8 cellular contexts compared by ENCODE assay signal in genomic region chr2:196750977-196751631, GRCh38. TPM values are rescaled to one million over a fixed set of nuclear protein-coding genes. Genes with fewer than 3 reads are reported as not detected.
DNase-seq lines count a peak whose midpoint lies in the region; ATAC-seq, FAIRE-seq and TF ChIP-seq lines count a peak whose summit lies in the region.

No MANE protein-coding gene starts in this region.

- no peaks in the 10 kb centered on the region for H3K9me3 ChIP-seq in CD8-positive, alpha-beta T cell (ENCODE audit: low read length)
- no peaks in the 10 kb centered on the region for H3K9me3 ChIP-seq in Panc1 (ENCODE audit: control insufficient read depth, insufficient read depth, low read depth, low read length)
- no peaks in the 10 kb centered on the region for H3K9me3 ChIP-seq in thyroid gland

- ATAC-seq in CD8-positive, alpha-beta T cell: peak; percentile 93
- ATAC-seq in HG03280 (IDR thresholded peaks at IDR 0.05; ENCODE audit: unreplicated experiment) (peak; percentile 95), Panc1 (peak; percentile 96)

- CTCF ChIA-PET in CD8-positive, alpha-beta T cell (lab: Charles Lee): interaction anchor here (0.6 to 1.6 kb wide), 13 partner anchors 9 to 662 kb away, joined by 3 to 21 read pairs (median 4); no protein-coding TSS in a partner anchor
- CTCF ChIA-PET in Panc1 (lab: Charles Lee): interaction anchor here (0.7 to 1.6 kb wide), 3 partner anchors 9 to 632 kb away, joined by 3 to 7 read pairs (median 6); no protein-coding TSS in a partner anchor

- H3K27ac Mint-ChIP-seq in CD8-positive, alpha-beta T cell: peak overlapping the region; percentile 14
- no peak overlapping the region for H3K27ac Mint-ChIP-seq in activated T-cell treated with anti-CD3 and anti-CD28 coated beads, Interleukin-2, amount 50 U/mL, for 24 hours

- intact Hi-C loops in CD8-positive, alpha-beta T cell (cut with DNase I, micrococcal nuclease): loop anchor here in 1 of 2 experiments (2.0 kb wide), 2 partner anchors 628 to 1026 kb away; no protein-coding TSS in a partner anchor
- intact Hi-C loops in Panc1 (cut with micrococcal nuclease; ENCODE audit: unreplicated experiment): loop anchor here (10.0 kb wide), 2 partner anchors 156 to 666 kb away; partner anchors contain the start of gene HECW2
- intact Hi-C loops in thyroid gland (cut with DNase I): no loop called here

- H3K9me3 Mint-ChIP-seq in CD8-positive, alpha-beta T cell: peaks cover 25% of the 10 kb centered on the region
- H3K9me3 Mint-ChIP-seq in activated T-cell treated with anti-CD3 and anti-CD28 coated beads, Interleukin-2, amount 50 U/mL, for 24 hours: peaks cover 22% of the 10 kb centered on the region

- H3K4me1 Mint-ChIP-seq in CD8-positive, alpha-beta T cell (ENCODE audit: low read depth): peaks cover 11% of the 10 kb centered on the region
- peaks cover 7% of the 10 kb centered on the region for H3K4me1 Mint-ChIP-seq in activated T-cell treated with anti-CD3 and anti-CD28 coated beads, Interleukin-2, amount 50 U/mL, for 24 hours (ENCODE audit: low read depth)

- FAIRE-seq in GM19239 (lab: Jason Lieb, UNC): peak; percentile 95

- H3K27ac ChIP-seq in CD8-positive, alpha-beta T cell (ENCODE audit: low read depth, low read length): no peak overlapping the region
- H3K27ac ChIP-seq in Panc1 (ENCODE audit: low read length) (no peak overlapping the region), thyroid gland (no peak overlapping the region)

- POLR2A ChIA-PET in CD8-positive, alpha-beta T cell (lab: Charles Lee): interaction anchor here (0.6 kb wide), 1 partner anchor 1331 kb away, joined by 3 read pairs; no protein-coding TSS in a partner anchor
- POLR2A ChIA-PET in Panc1 (lab: Charles Lee): no interaction called here

- WGBS in thyroid gland, 2 donors: 42 to 45% methylated on average over 8 of the region's 8 CpGs

- no peak overlapping the region for H3K4me3 ChIP-seq in CD8-positive, alpha-beta T cell (ENCODE audit: low read depth, low read length)
- H3K4me3 ChIP-seq in Panc1 (ENCODE audit: low read depth in 2 of 2, low read length in 2 of 2): no peak overlapping the region
- H3K4me3 ChIP-seq in fibroblast of the aortic adventitia (ENCODE audit: low read depth, low read length): no peak overlapping the region
- H3K4me3 ChIP-seq in thyroid gland (replicated peaks in 1 of 3): no peak overlapping the region

- H3K36me3 Mint-ChIP-seq in CD8-positive, alpha-beta T cell: peaks cover 2% of the 10 kb centered on the region
- peaks cover 7% of the 10 kb centered on the region for H3K36me3 Mint-ChIP-seq in activated T-cell treated with anti-CD3 and anti-CD28 coated beads, Interleukin-2, amount 50 U/mL, for 24 hours (ENCODE audit: low read depth)

- peaks cover 3% of the 10 kb centered on the region for H3K4me1 ChIP-seq in CD8-positive, alpha-beta T cell (ENCODE audit: insufficient read depth, low read length)
- H3K4me1 ChIP-seq in Panc1 (ENCODE audit: control insufficient read depth, insufficient read depth, low read length) (0 out of 2 replicates have a peak, but pooled peaks cover 2% of the 10 kb centered on the region), thyroid gland (no peaks in the 10 kb centered on the region)

- no peaks in the 10 kb centered on the region for H3K36me3 ChIP-seq in CD8-positive, alpha-beta T cell (ENCODE audit: insufficient read depth, low read length)
- H3K36me3 ChIP-seq in Panc1 (ENCODE audit: control insufficient read depth, insufficient read depth, low read length) (no peaks in the 10 kb centered on the region), thyroid gland (no peaks in the 10 kb centered on the region)

- BruUV-seq in Panc1 (replicated peaks; lab: Mats Ljungman, UMichigan): no TSS peak

- no peak for TF ChIP-seq POLR2A in thyroid gland (IDR thresholded peaks at IDR 0.05)

- H3K27me3 Mint-ChIP-seq in CD8-positive, alpha-beta T cell (ENCODE audit: low read depth): no peaks in the 10 kb centered on the region
- H3K27me3 Mint-ChIP-seq in activated T-cell treated with anti-CD3 and anti-CD28 coated beads, Interleukin-2, amount 50 U/mL, for 24 hours: no peaks in the 10 kb centered on the region

- peak; percentile 67 for TF ChIP-seq CTCF in CD8-positive, alpha-beta T cell (IDR thresholded peaks at IDR 0.05)
- peak; percentile 93 for TF ChIP-seq CTCF in Panc1 (IDR thresholded peaks at IDR 0.05)
- peak; percentile 83 for TF ChIP-seq CTCF in fibroblast of the aortic adventitia (IDR thresholded peaks at IDR 0.05; ENCODE audit: insufficient read depth, low read length)
- TF ChIP-seq CTCF in thyroid gland (IDR thresholded peaks at IDR 0.05): peak; percentile 37 to 85 (median 54)

- no peaks in the 10 kb centered on the region for H3K27me3 ChIP-seq in CD8-positive, alpha-beta T cell (ENCODE audit: insufficient read depth, low read length)
- no peaks in the 10 kb centered on the region for H3K27me3 ChIP-seq in Panc1 (ENCODE audit: control insufficient read depth, insufficient read depth, low read length)
- H3K27me3 ChIP-seq in thyroid gland: no peaks in the 10 kb centered on the region

- DNase-seq in CD8-positive, alpha-beta T cell: peak; percentile 30 to 67 (median 49)
- DNase-seq in GM19239 (ENCODE audit: insufficient read length, low spot score): peak; percentile 42
- peak; percentile 50 for DNase-seq in Panc1 (ENCODE audit: low read depth, low spot score)
- DNase-seq in activated T-cell treated with anti-CD3 and anti-CD28 coated beads, Interleukin-2, amount 50 U/mL, for 24 hours: peak; percentile 72
- peak; percentile 76 for DNase-seq in fibroblast of the aortic adventitia (ENCODE audit: low read depth)
- DNase-seq in nucleus accumbens (lab: John Stamatoyannopoulos, UW): peak in 34 of 56 donors; percentile 1 to 54 (median 11)
- peak; percentile 58 to 67 for DNase-seq in thyroid gland

- no peak overlapping the region for H3K4me3 Mint-ChIP-seq in CD8-positive, alpha-beta T cell
- H3K4me3 Mint-ChIP-seq in activated T-cell treated with anti-CD3 and anti-CD28 coated beads, Interleukin-2, amount 50 U/mL, for 24 hours: no peak overlapping the region

- in situ Hi-C loops in Panc1 (cut with HindIII; ENCODE audit: low pct_unique_long_range_greater_than_20kb, low sequenced_read_pairs): no loop called here

RNA-seq across cellular contexts. Expression of gene GTF3C3, which starts 48.4 kb away (rescaled TPM):
- 10 to 100 TPM; 31.2 to 37.4 TPM for total RNA-seq in CD8-positive, alpha-beta T cell
- total RNA-seq in Panc1 (2021; ENCODE audit: unreplicated experiment) (54.4 TPM), fibroblast of the aortic adventitia (ENCODE audit: low replicate concordance) (35.1 and 36.7 TPM in 2 replicates), thyroid gland (10 to 100 TPM; 32.0 to 46.0 (median 38.5) TPM)
- polyA plus RNA-seq in Panc1 (2012; ENCODE audit: insufficient read length): 25.9 TPM

RNA-seq across cellular contexts. Expression of gene C2orf66, which starts 58.1 kb away (rescaled TPM):
- not detected for total RNA-seq in CD8-positive, alpha-beta T cell
- 0.33 TPM for total RNA-seq in Panc1 (2021; ENCODE audit: unreplicated experiment)
- not detected for polyA plus RNA-seq in Panc1 (2012; ENCODE audit: insufficient read length)
- total RNA-seq in fibroblast of the aortic adventitia (ENCODE audit: low replicate concordance): 0.27 TPM in 1 of 2 replicates, not detected in the other
- not detected for total RNA-seq in thyroid gland

Comparison
In these comparisons a context has a peak if more than half of its experiments do, and no peak if none do; other contexts are left out.
1. DNase-seq: peak in every context shown above with its lines; median percentile 76 in fibroblast of the aortic adventitia; 72 in activated T-cell treated with anti-CD3 and anti-CD28 coated beads, Interleukin-2, amount 50 U/mL, for 24 hours; 62 in thyroid gland; 50 in Panc1; 49 in CD8-positive, alpha-beta T cell; 42 in GM19239; 11 in nucleus accumbens.